ENCODE assay signal across 9 cellular contexts in the genomic region with DNA sequence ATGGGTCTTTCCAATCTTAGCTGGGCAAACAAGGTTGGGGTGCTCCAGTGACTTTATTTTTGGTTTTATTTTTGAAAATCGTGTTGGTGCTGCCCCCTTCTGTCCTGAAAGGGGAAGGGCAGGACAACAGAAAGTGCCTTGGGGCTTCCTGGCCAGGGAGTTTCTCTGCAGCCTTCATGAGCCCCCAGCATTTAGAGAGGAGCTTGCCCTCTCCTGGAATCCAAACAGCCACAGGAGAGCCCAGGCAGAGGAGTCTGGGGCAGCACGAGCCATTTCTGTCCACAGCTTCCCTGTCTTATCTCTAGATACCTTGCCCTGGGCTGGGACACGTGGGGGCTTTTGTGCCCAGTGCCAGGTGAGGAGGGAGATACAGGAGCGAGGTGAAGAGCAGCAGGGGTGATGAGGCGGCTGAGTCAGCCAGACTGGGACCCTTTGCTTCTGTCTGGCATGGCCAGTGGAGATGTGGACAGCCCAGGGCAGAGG. TPM values are rescaled to one million over a fixed set of nuclear protein-coding genes. Genes with fewer than 3 reads are reported as not detected.
A peak's percentile ranks its signal among the peaks of the same experiment; 100 is the strongest.
DNase-seq lines count a peak whose midpoint lies in the region; ATAC-seq and TF ChIP-seq lines count a peak whose summit lies in the region.
"Had no signal": no experiment of that assay in that cellular context is flagged by ENCODE, and none has a peak within 500 bp of the region (broad histone marks: within the 10 kb centered on the region; RNA-seq: fewer than 3 reads in every experiment).

No MANE protein-coding gene starts in this region.

- ATAC-seq in CD8-positive, alpha-beta T cell = peak; percentile 47
- ATAC-seq in body of pancreas (peak; percentile 15), HG02642 (IDR thresholded peaks at IDR 0.05; ENCODE audit: poor library complexity, unreplicated experiment) (no peak)

- H3K27me3 Mint-ChIP-seq in CD8-positive, alpha-beta T cell (ENCODE audit: low read depth) = no peaks in the 10 kb centered on the region

- peaks cover 17% of the 10 kb centered on the region for H3K4me1 Mint-ChIP-seq in CD8-positive, alpha-beta T cell (ENCODE audit: low read depth)

- TF ChIP-seq POLR2A in body of pancreas (IDR thresholded peaks at IDR 0.05) (no peak), suprapubic skin (IDR thresholded peaks at IDR 0.05) (no peak)

- H3K9me3 Mint-ChIP-seq in CD8-positive, alpha-beta T cell = no peaks in the 10 kb centered on the region

- no peaks in the 10 kb centered on the region for H3K27me3 ChIP-seq in CD8-positive, alpha-beta T cell (ENCODE audit: insufficient read depth, low read length)
- H3K27me3 ChIP-seq in HAP-1 (ENCODE audit: low read depth) (no peaks in the 10 kb centered on the region), body of pancreas (no peaks in the 10 kb centered on the region), suprapubic skin (no peaks in the 10 kb centered on the region)

- CTCF ChIA-PET in CD8-positive, alpha-beta T cell (lab: Charles Lee) = interaction anchor here (0.6 to 4.4 kb wide), 36 partner anchors 9 to 1041 kb away, joined by 3 to 38 read pairs (median 4); a partner anchor contains a TSS

- no peak overlapping the region for H3K27ac ChIP-seq in CD8-positive, alpha-beta T cell (ENCODE audit: low read depth, low read length)
- H3K27ac ChIP-seq in body of pancreas (no peak overlapping the region), suprapubic skin (no peak overlapping the region)

- H3K9me3 ChIP-seq in CD8-positive, alpha-beta T cell (ENCODE audit: low read length) = no peaks in the 10 kb centered on the region
- H3K9me3 ChIP-seq in HAP-1 (no peaks in the 10 kb centered on the region), body of pancreas (no peaks in the 10 kb centered on the region), suprapubic skin (no peaks in the 10 kb centered on the region)

- intact Hi-C loops in CD8-positive, alpha-beta T cell (cut with DNase I, micrococcal nuclease) = loop anchor here (1.0 kb wide), 3 partner anchors 21 to 244 kb away; a partner anchor contains a TSS
- intact Hi-C loops in body of pancreas (cut with DNase I) = loop anchor here (10.0 kb wide), 1 partner anchor 69 kb away; no protein-coding TSS in a partner anchor

- no peak for TF ChIP-seq EP300 in suprapubic skin (IDR thresholded peaks at IDR 0.05)

- POLR2A ChIA-PET in CD8-positive, alpha-beta T cell (lab: Charles Lee) = interaction anchor here (0.6 to 1.3 kb wide), 3 partner anchors 17 to 240 kb away, joined by 3 read pairs; a partner anchor contains a TSS

- peaks cover 5% of the 10 kb centered on the region for H3K36me3 ChIP-seq in CD8-positive, alpha-beta T cell (ENCODE audit: insufficient read depth, low read length)
- H3K36me3 ChIP-seq in HAP-1 (replicated peaks) (peaks cover 3% of the 10 kb centered on the region; the same call in 1 of the 2 replicates), body of pancreas (replicated peaks in 1 of 2; ENCODE audit: insufficient read depth in 1 of 2, low read depth in 2 of 2) (no peaks in the 10 kb centered on the region), suprapubic skin (peaks cover 24% of the 10 kb centered on the region)

- H3K4me1 ChIP-seq in CD8-positive, alpha-beta T cell (ENCODE audit: insufficient read depth, low read length) = peaks cover 8% of the 10 kb centered on the region
- H3K4me1 ChIP-seq in HAP-1 (no peaks in the 10 kb centered on the region), body of pancreas (peaks cover 12% of the 10 kb centered on the region), suprapubic skin (peaks cover 19% of the 10 kb centered on the region)

- H3K27ac Mint-ChIP-seq in CD8-positive, alpha-beta T cell = no peak overlapping the region

- 14 to 20% methylated on average over 5 of the region's 5 CpGs for WGBS in body of pancreas, 2 donors
- WGBS in suprapubic skin = 36% methylated on average over 4 of the region's 5 CpGs

- DNase-seq in CD8-positive, alpha-beta T cell = peak in 4 of 7 experiments; percentile 42 to 66 (median 48)
- peak; percentile 21 to 51 for DNase-seq in HAP-1 (ENCODE audit: low spot score in 2 of 2)
- DNase-seq in RKO (ENCODE audit: low spot score) = peak; percentile 73
- peak in 2 of 4 donors; percentile 43 to 46 for DNase-seq in body of pancreas
- DNase-seq in kidney tubule cell (ENCODE audit: low spot score) = peak; percentile 45
- peak; percentile 52 to 65 for DNase-seq in suprapubic skin (ENCODE audit: low spot score in 2 of 2)
- no peak for DNase-seq in NCI-H446 treated with DMSO at 0.1 percent for 48 hours (lab: John Stamatoyannopoulos, UW)

- in situ Hi-C loops in HAP-1 (cut with MboI; ENCODE audit: low sequenced_read_pairs) = loop anchor here (10.0 to 25.0 kb wide), 2 partner anchors 169 to 376 kb away; a partner anchor contains a TSS

- H3K4me3 ChIP-seq in CD8-positive, alpha-beta T cell (ENCODE audit: low read depth, low read length) = no peak overlapping the region
- H3K4me3 ChIP-seq in HAP-1 = no peak overlapping the region
- H3K4me3 ChIP-seq in body of pancreas = no peak overlapping the region
- no peak overlapping the region for H3K4me3 ChIP-seq in suprapubic skin

- H3K36me3 Mint-ChIP-seq in CD8-positive, alpha-beta T cell = peaks cover 31% of the 10 kb centered on the region

- peak; percentile 79 for TF ChIP-seq CTCF in CD8-positive, alpha-beta T cell (IDR thresholded peaks at IDR 0.05)
- TF ChIP-seq CTCF in body of pancreas (IDR thresholded peaks at IDR 0.05) (peak; percentile 73 to 93 (median 80)), suprapubic skin (IDR thresholded peaks at IDR 0.05) (peak; percentile 74 to 85)

- H3K4me3 Mint-ChIP-seq in CD8-positive, alpha-beta T cell = no peak overlapping the region

RNA-seq across cellular contexts. Expression of a gene that starts 4.4 kb away (rescaled TPM):
- 1 to 10 TPM; 8.0 to 9.0 TPM for total RNA-seq in CD8-positive, alpha-beta T cell
- total RNA-seq in body of pancreas = 10 to 100 TPM; 64.6 to 99.6 TPM
- 10 to 100 TPM; 28.5 to 50.8 (median 34.7) TPM for total RNA-seq in suprapubic skin

RNA-seq across cellular contexts. Expression of a gene that starts 15.3 kb away (rescaled TPM):
- not detected for total RNA-seq in CD8-positive, alpha-beta T cell
- total RNA-seq in body of pancreas = 1 to 10 TPM in 1 of 2 donors, not detected in 1; 1.3 TPM
- total RNA-seq in suprapubic skin = 1 to 10 TPM in 1 of 4 donors, under 1 TPM in 1, not detected in 2; 0.98 to 2.1 TPM
- total RNA-seq: pulmonary artery endothelial cell had no signal

RNA-seq across cellular contexts. Expression of a gene that starts 16.7 kb away (rescaled TPM):
- 10 to 100 TPM; 23.1 to 24.0 TPM for total RNA-seq in CD8-positive, alpha-beta T cell
- total RNA-seq in body of pancreas = 10 to 100 TPM; 27.5 to 64.9 TPM
- 10 to 100 TPM; 29.9 to 69.8 (median 39.1) TPM for total RNA-seq in suprapubic skin

RNA-seq across cellular contexts. Expression of a gene that starts 21.2 kb away (rescaled TPM):
- 1 to 10 TPM; 3.8 TPM for total RNA-seq in CD8-positive, alpha-beta T cell
- total RNA-seq in body of pancreas (100 to 1,000 TPM; 113 to 133 TPM), suprapubic skin (100 to 1,000 TPM in 2 of 4 donors, 10 to 100 TPM in 2; 70.2 to 166 (median 95.4) TPM)

RNA-seq across cellular contexts. Expression of a gene that starts 52.9 kb away (rescaled TPM):
- total RNA-seq in CD8-positive, alpha-beta T cell = 1 to 10 TPM; 1.5 to 2.4 TPM
- 100 to 1,000 TPM; 105 to 157 TPM for total RNA-seq in body of pancreas
- 10 to 100 TPM; 62.6 to 99.6 (median 65.6) TPM for total RNA-seq in suprapubic skin
